In the genomic region with DNA sequence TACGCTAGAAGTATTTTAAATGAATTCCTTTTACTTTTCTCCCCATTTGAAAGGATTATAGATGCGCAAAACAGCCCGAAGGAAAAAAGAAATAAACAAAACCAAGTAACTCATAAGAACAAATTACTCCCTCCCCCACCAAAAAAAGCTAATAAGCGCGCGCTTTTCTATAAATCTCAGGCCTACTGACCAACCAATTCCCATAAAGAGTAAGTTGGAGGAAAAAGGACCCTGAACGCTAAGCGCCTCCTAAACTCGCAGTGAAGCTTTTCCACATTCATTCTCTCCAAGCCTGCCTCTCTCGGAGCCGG, we compare ENCODE assay signal across 8 cellular contexts. TPM values are rescaled to one million over a fixed set of nuclear protein-coding genes. Genes with fewer than 3 reads are reported as not detected.
A peak's percentile ranks its signal among the peaks of the same experiment; 100 is the strongest.
DNase-seq lines count a peak whose midpoint lies in the region; ATAC-seq, FAIRE-seq and TF ChIP-seq lines count a peak whose summit lies in the region.

No MANE protein-coding gene starts in this region.

- no peak for TF ChIP-seq CTCF in A549 (IDR thresholded peaks at IDR 0.05)
- TF ChIP-seq CTCF in HEK293 (tag by site-specific recombination; IDR thresholded peaks at IDR 0.05): no peak
- TF ChIP-seq CTCF in brain microvascular endothelial cell (IDR thresholded peaks at IDR 0.05; ENCODE audit: low read depth, low read length, missing control alignments): no peak

- in situ Hi-C loops in brain microvascular endothelial cell (cut with HindIII; ENCODE audit: low pct_ligation_motif_present, low sequenced_read_pairs): no loop called here

- no peak for TF ChIP-seq POLR2A in A549 (IDR thresholded peaks at IDR 0.05; ENCODE audit: low read length)

- H3K27ac ChIP-seq in A549 (peak overlapping the region; percentile 80 to 90), HEK293 (ENCODE audit: extremely low read depth, low read depth, low read length) (peak overlapping the region; percentile 82), brain microvascular endothelial cell (peak overlapping the region; percentile 74), mesodermal cell (ENCODE audit: low read depth, low read length, severe bottlenecking) (peak overlapping the region; percentile 89)

- H3K36me3 ChIP-seq in HEK293 (ENCODE audit: control insufficient read depth in 2 of 2, insufficient read depth in 1 of 2, low read length in 2 of 2) (no peaks in the 10 kb centered on the region), brain microvascular endothelial cell (replicated peaks) (no peaks in the 10 kb centered on the region), mesodermal cell (ENCODE audit: control insufficient read depth, insufficient read depth, low read length) (no peaks in the 10 kb centered on the region)

- H3K4me2 ChIP-seq in A549: peak overlapping the region; percentile 93

- TF ChIP-seq RAD21 in A549 (conservative IDR thresholded peaks at IDR 0.05 in 1 of 2, IDR thresholded peaks at IDR 0.05 in 1 of 2): no peak

- no peaks in the 10 kb centered on the region for H3K9me3 ChIP-seq in A549
- no peaks in the 10 kb centered on the region for H3K9me3 ChIP-seq in HEK293 (ENCODE audit: control insufficient read depth, insufficient read depth, low read depth, low read length)
- no peaks in the 10 kb centered on the region for H3K9me3 ChIP-seq in mesodermal cell (ENCODE audit: control insufficient read depth, low read length)

- H3K4me1 ChIP-seq in A549: peaks cover 23% of the 10 kb centered on the region
- peaks cover 18% of the 10 kb centered on the region for H3K4me1 ChIP-seq in HEK293 (ENCODE audit: control insufficient read depth, insufficient read depth, low read length)
- no peaks in the 10 kb centered on the region for H3K4me1 ChIP-seq in mesodermal cell (ENCODE audit: control insufficient read depth, insufficient read depth, low read length, poor library complexity, severe bottlenecking)

- under 1% methylated on average over 11 of the region's 11 CpGs for whole genome bisulfite sequencing in A549 (ENCODE audit: missing lambda C conversion rate)
- 0% methylated on average over 3 to 5 of the region's 11 CpGs for WGBS in mesodermal cell (ENCODE audit: insufficient coverage in 2 of 2), 2 experiments

- CTCF ChIA-PET in A549 (lab: Yijun Ruan, JAX): interaction anchor here (1.0 to 2.5 kb wide), 3 partner anchors 54 to 250 kb away, joined by 3 to 21 read pairs (median 5); no protein-coding TSS in a partner anchor
- CTCF ChIA-PET in HEK293 (lab: Yijun Ruan, JAX): interaction anchor here (1.4 kb wide), 1 partner anchor 54 kb away, joined by 5 read pairs; no protein-coding TSS in a partner anchor

- no peak for FAIRE-seq in A549 (lab: Jason Lieb, UNC)

- no peak for TF ChIP-seq EP300 in A549 (IDR thresholded peaks at IDR 0.05)

- no peak for ATAC-seq in A549
- no peak for ATAC-seq in GM18858 (IDR thresholded peaks at IDR 0.05; ENCODE audit: unreplicated experiment)

- H3K4me3 ChIP-seq in A549 (peak overlapping the region; percentile 68), HEK293 (ENCODE audit: low read depth, low read length) (peak overlapping the region; percentile 90), brain microvascular endothelial cell (ENCODE audit: low read depth, low read length) (peak overlapping the region; percentile 91), mesodermal cell (ENCODE audit: extremely low read depth, insufficient read depth, low read length, poor library complexity, severe bottlenecking) (peak overlapping the region; percentile 93)

- POLR2A ChIA-PET in A549 (lab: Yijun Ruan, JAX) (interaction anchor here (1.0 to 1.3 kb wide), 2 partner anchors 24 to 494 kb away, joined by 4 to 11 read pairs; a partner anchor contains a TSS), HEK293 (lab: Yijun Ruan, JAX) (interaction anchor here (0.7 to 1.0 kb wide), 2 partner anchors 43 to 224 kb away, joined by 3 read pairs; no protein-coding TSS in a partner anchor)

- DNase-seq in A549 (ENCODE audit: low read depth in 1 of 2, low spot score in 1 of 2): no peak
- DNase-seq in brain microvascular endothelial cell: no peak
- no peak for DNase-seq in GDM1 (lab: John Stamatoyannopoulos, UW)
- DNase-seq in germinal center (ENCODE audit: low spot score): no peak
- no peak for DNase-seq in activated CD4-positive, alpha-beta T cell treated with anti-CD3 and anti-CD28 coated beads for 4 hours

- H3K27me3 ChIP-seq in brain microvascular endothelial cell (replicated peaks): no peaks in the 10 kb centered on the region

TF ChIP-seq in A549, 52 proteins besides CTCF, POLR2A, EP300 and RAD21:
- no peak for TF ChIP-seq CHD2 (IDR thresholded peaks at IDR 0.05; ENCODE audit: low read length, partially characterized antibody)
- TF ChIP-seq HOXA7 (CRISPR knock-in tag; IDR thresholded peaks at IDR 0.05): no peak
- TF ChIP-seq HOXB5 (CRISPR knock-in tag; IDR thresholded peaks at IDR 0.05): no peak
- TF ChIP-seq NR3C1 (IDR thresholded peaks at IDR 0.05): no peak
- TF ChIP-seq HOXB13 (CRISPR knock-in tag; IDR thresholded peaks at IDR 0.05; ENCODE audit: low read depth): no peak
- TF ChIP-seq CEBPB (IDR thresholded peaks at IDR 0.05): no peak
- TF ChIP-seq, protein P1, sequence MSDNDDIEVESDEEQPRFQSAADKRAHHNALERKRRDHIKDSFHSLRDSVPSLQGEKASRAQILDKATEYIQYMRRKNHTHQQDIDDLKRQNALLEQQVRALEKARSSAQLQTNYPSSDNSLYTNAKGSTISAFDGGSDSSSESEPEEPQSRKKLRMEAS (IDR thresholded peaks at IDR 0.05): no peak
- TF ChIP-seq, protein P2, sequence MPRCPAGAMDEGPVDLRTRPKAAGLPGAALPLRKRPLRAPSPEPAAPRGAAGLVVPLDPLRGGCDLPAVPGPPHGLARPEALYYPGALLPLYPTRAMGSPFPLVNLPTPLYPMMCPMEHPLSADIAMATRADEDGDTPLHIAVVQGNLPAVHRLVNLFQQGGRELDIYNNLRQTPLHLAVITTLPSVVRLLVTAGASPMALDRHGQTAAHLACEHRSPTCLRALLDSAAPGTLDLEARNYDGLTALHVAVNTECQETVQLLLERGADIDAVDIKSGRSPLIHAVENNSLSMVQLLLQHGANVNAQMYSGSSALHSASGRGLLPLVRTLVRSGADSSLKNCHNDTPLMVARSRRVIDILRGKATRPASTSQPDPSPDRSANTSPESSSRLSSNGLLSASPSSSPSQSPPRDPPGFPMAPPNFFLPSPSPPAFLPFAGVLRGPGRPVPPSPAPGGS (IDR thresholded peaks at IDR 0.05): no peak
- no peak for TF ChIP-seq CBX8 (IDR thresholded peaks at IDR 0.05)
- TF ChIP-seq, protein P3, sequence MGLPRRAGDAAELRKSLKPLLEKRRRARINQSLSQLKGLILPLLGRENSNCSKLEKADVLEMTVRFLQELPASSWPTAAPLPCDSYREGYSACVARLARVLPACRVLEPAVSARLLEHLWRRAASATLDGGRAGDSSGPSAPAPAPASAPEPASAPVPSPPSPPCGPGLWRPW (IDR thresholded peaks at IDR 0.05): no peak

TF ChIP-seq in HEK293, 187 proteins besides CTCF, POLR2A, EP300 and RAD21 (continues in another document):
- TF ChIP-seq PRDM1 (tag by site-specific recombination; IDR thresholded peaks at IDR 0.05): peak; percentile 83
- no peak for TF ChIP-seq YY1 (tag by site-specific recombination; IDR thresholded peaks at IDR 0.05)
- no peak for TF ChIP-seq ZNF274 (IDR thresholded peaks at IDR 0.05; ENCODE audit: low read length)
- no peak for TF ChIP-seq ZNF274 (tag by site-specific recombination; IDR thresholded peaks at IDR 0.05; ENCODE audit: borderline replicate concordance)
- TF ChIP-seq ZNF473 (tag by site-specific recombination; IDR thresholded peaks at IDR 0.05): no peak
- no peak for TF ChIP-seq HOXA7 (CRISPR knock-in tag; IDR thresholded peaks at IDR 0.05; ENCODE audit: borderline replicate concordance)
- TF ChIP-seq ZBTB1 (tag by site-specific recombination; IDR thresholded peaks at IDR 0.05): no peak
- no peak for TF ChIP-seq SP7 (tag by site-specific recombination; IDR thresholded peaks at IDR 0.05)
- TF ChIP-seq SCRT2 (tag by site-specific recombination; IDR thresholded peaks at IDR 0.05): no peak
- TF ChIP-seq FEZF1 (tag by site-specific recombination; IDR thresholded peaks at IDR 0.05): no peak
- TF ChIP-seq, protein P4, sequence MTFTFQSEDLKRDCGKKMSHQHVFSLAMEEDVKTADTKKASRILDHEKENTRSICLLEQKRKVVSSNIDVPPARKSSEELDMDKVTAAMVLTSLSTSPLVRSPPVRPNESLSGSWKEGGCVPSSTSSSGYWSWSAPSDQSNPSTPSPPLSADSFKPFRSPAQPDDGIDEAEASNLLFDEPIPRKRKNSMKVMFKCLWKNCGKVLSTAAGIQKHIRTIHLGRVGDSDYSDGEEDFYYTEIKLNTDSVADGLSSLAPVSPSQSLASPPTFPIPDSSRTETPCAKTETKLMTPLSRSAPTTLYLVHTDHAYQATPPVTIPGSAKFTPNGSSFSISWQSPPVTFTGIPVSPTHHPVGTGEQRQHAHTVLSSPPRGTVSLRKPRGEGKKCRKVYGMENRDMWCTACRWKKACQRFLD (tag by site-specific recombination; IDR thresholded peaks at IDR 0.05): no peak
- TF ChIP-seq ZNF335 (tag by site-specific recombination; conservative IDR thresholded peaks at IDR 0.05): peak; percentile 68
- TF ChIP-seq ZBTB7A (tag by site-specific recombination; IDR thresholded peaks at IDR 0.05; ENCODE audit: low read depth): no peak
- TF ChIP-seq ZNF558 (tag by site-specific recombination; IDR thresholded peaks at IDR 0.05): no peak
- TF ChIP-seq ZNF791 (tag by site-specific recombination; IDR thresholded peaks at IDR 0.05): no peak

RNA-seq across cellular contexts. Expression of a gene that starts 0.6 kb away (rescaled TPM):
- 24.3 and 33.1 TPM in 2 replicates for polyA plus RNA-seq in A549 (2011; rRNA removed)
- polyA plus RNA-seq in A549 (2012; cell fraction: cytosol; rRNA removed): 10.0 and 10.7 TPM in 2 replicates
- polyA plus RNA-seq in A549 (2012; cell fraction: nucleus; rRNA removed): 6.1 and 7.5 TPM in 2 replicates
- polyA plus RNA-seq in A549 (2017; fragmentation: RNase III; extraction: RNeasy Plus Mini Kit Qiagen cat#74134 plus additional on column Dnase treatment): 16.5 to 17.4 TPM (median 17.0 TPM) in 3 replicates
- polyA minus RNA-seq in A549 (2011; rRNA and poly(A)+ RNA removed): 10.9 and 13.0 TPM in 2 replicates
- polyA plus RNA-seq in mesodermal cell (2013, experiment 1 of 2): 26.1 TPM
- 31.3 TPM for polyA plus RNA-seq in mesodermal cell (2013, experiment 2 of 2)
